8 cellular contexts compared by ENCODE assay signal in genomic region chr9:114291064-114291474, GRCh38. TPM values are rescaled to one million over a fixed set of nuclear protein-coding genes. Genes with fewer than 3 reads are reported as not detected.
A peak's percentile ranks its signal among the peaks of the same experiment; 100 is the strongest.
DNase-seq lines count a peak whose midpoint lies in the region; ATAC-seq lines count a peak whose summit lies in the region.

No MANE protein-coding gene starts in this region.

- no peak for ATAC-seq in GM18873 (IDR thresholded peaks at IDR 0.05; ENCODE audit: low FRiP score, unreplicated experiment)

- DNase-seq in SIG-M5 treated with dmso at 0.1 percent for 504 hours (lab: John Stamatoyannopoulos, UW; ENCODE audit: unreplicated experiment) (peak; percentile 40), SIG-M5 (lab: John Stamatoyannopoulos, UW) (no peak), NCI-H2227 (lab: John Stamatoyannopoulos, UW; ENCODE audit: unreplicated experiment) (peak; percentile 73), dermis blood vessel endothelial cell (peak; percentile 82), lung microvascular endothelial cell (ENCODE audit: low read depth in 2 of 2) (peak; percentile 70 to 74)
- DNase-seq in activated CD4-positive, alpha-beta T cell treated with anti-CD3 and anti-CD28 coated beads, Interleukin-2, amount 50 U/mL, for 4 hours = peak; percentile 55 to 64
- DNase-seq in stimulated activated CD8-positive, alpha-beta memory T cell treated with anti-CD3 and anti-CD28 coated beads, Interleukin-12 subunit alpha, Interleukin-12 subunit beta, amount 100 ng/mL, for 4 hours (ENCODE audit: low read depth) = peak; percentile 42

RNA-seq across cellular contexts. Expression of gene ORM1, which starts 31.8 kb away (rescaled TPM):
- total RNA-seq in dermis blood vessel endothelial cell (not detected in 2 replicates), lung microvascular endothelial cell (not detected in 2 replicates)

RNA-seq across cellular contexts. Expression of gene ORM2, which starts 38.6 kb away (rescaled TPM):
- total RNA-seq in dermis blood vessel endothelial cell (not detected in 2 replicates), lung microvascular endothelial cell (not detected in 2 replicates)
